ENCODE assay signal across 1 cellular context in genomic region chr5:79436821-79437220, GRCh38.
TF ChIP-seq lines count a peak whose summit lies in the region.

No MANE protein-coding gene starts in this region.

TF ChIP-seq in IMR-90, 13 proteins besides CTCF, POLR2A, EP300 and RAD21 (continued from another document):
- TF ChIP-seq BHLHE40 (IDR thresholded peaks at IDR 0.05; ENCODE audit: low read depth, low read length) (no peak), FOS (IDR thresholded peaks at IDR 0.05; ENCODE audit: low read depth, low read length) (no peak), CHD1 (IDR thresholded peaks at IDR 0.05; ENCODE audit: low read depth, low read length) (no peak), RCOR1 (IDR thresholded peaks at IDR 0.05; ENCODE audit: insufficient replicate concordance, low read length) (no peak), CEBPB (IDR thresholded peaks at IDR 0.05; ENCODE audit: low read depth, low read length) (no peak), RFX5 (IDR thresholded peaks at IDR 0.05; ENCODE audit: low read depth, low read length) (no peak), SMC3 (IDR thresholded peaks at IDR 0.05; ENCODE audit: low read depth, low read length) (no peak), MAFK (IDR thresholded peaks at IDR 0.05; ENCODE audit: low read depth, low read length) (no peak), NFE2L2 (IDR thresholded peaks at IDR 0.05; ENCODE audit: low read depth, low read length) (no peak)
